Comparison of ENCODE assay signal across 13 cellular contexts in the genomic region with DNA sequence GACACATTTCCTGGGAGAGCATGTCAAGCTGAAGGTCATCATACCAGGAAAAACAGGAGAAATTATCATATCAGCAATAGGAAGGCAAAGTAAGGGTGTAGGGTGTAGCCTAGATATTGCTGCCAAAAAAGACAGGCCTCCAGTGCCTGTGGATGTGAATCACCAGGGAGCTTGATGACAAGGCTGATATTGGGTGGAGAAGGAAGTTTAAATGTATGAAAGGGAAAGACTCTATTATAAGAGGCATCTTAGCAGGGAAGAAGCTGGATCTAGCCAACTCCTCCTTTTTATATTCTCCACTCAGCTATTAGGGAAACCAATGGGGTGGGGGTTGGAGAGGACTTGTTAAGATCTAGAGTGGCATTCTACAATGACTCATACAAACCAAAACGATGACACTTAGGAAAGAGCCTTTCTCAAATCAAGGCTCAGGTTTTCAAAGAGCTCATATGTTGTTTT. TPM values are rescaled to one million over a fixed set of nuclear protein-coding genes. Genes with fewer than 3 reads are reported as not detected.
A peak's percentile ranks its signal among the peaks of the same experiment; 100 is the strongest.
DNase-seq lines count a peak whose midpoint lies in the region; ATAC-seq and TF ChIP-seq lines count a peak whose summit lies in the region.
"Had no signal": no experiment of that assay in that cellular context is flagged by ENCODE, and none has a peak within 500 bp of the region (broad histone marks: within the 10 kb centered on the region; RNA-seq: fewer than 3 reads in every experiment).

No MANE protein-coding gene starts in this region.

- H3K9ac ChIP-seq in mesenchymal stem cell (ENCODE audit: low read length): peak overlapping the region; percentile 16

- no peak overlapping the region for H2BK5ac ChIP-seq in mesenchymal stem cell (ENCODE audit: low read depth, low read length, poor library complexity, severe bottlenecking)

- no peak overlapping the region for H2AFZ ChIP-seq in mesenchymal stem cell (ENCODE audit: low read depth, low read length)
- H2AFZ ChIP-seq: GM23338 had no signal

- peak; percentile 29 for DNase-seq in COLO829 (ENCODE audit: low spot score)
- DNase-seq in HS-5 (ENCODE audit: low read depth): peak; percentile 77
- peak; percentile 85 for DNase-seq in astrocyte of the spinal cord (ENCODE audit: low read depth, low spot score)
- peak; percentile 73 for DNase-seq in mesenchymal stem cell
- DNase-seq in tibial nerve (ENCODE audit: low spot score in 2 of 2): no peak
- DNase-seq: NK-92 treated with Interleukin-12 subunit alpha and Interleukin-12 subunit beta, amount 100 ng/mL, for 24 hours had no signal

- no peak overlapping the region for H2AK5ac ChIP-seq in mesenchymal stem cell (ENCODE audit: low read length, severe bottlenecking)

- TF ChIP-seq POLR2A in tibial nerve (IDR thresholded peaks at IDR 0.05): no peak

- no peak overlapping the region for H2BK15ac ChIP-seq in mesenchymal stem cell (ENCODE audit: low read depth, poor library complexity, severe bottlenecking)

- no peak overlapping the region for H3K18ac ChIP-seq in mesenchymal stem cell (ENCODE audit: low read depth in 1 of 2, low read length in 2 of 2)

- H3K23ac ChIP-seq in mesenchymal stem cell (ENCODE audit: low read length in 2 of 2): no peak overlapping the region

- H3K27me3 ChIP-seq in mesenchymal stem cell (ENCODE audit: control insufficient read depth in 1 of 2, insufficient read depth in 1 of 2, low read length in 2 of 2) (no peaks in the 10 kb centered on the region), tibial nerve (no peaks in the 10 kb centered on the region)

- H2BK12ac ChIP-seq in mesenchymal stem cell (ENCODE audit: low read length in 2 of 2): no peak overlapping the region

- ATAC-seq in HG02571 (IDR thresholded peaks at IDR 0.05; ENCODE audit: unreplicated experiment) (no peak), GM21381 (IDR thresholded peaks at IDR 0.05; ENCODE audit: unreplicated experiment) (no peak), GM19397 (IDR thresholded peaks at IDR 0.05; ENCODE audit: unreplicated experiment) (no peak)
- ATAC-seq: GM23338; stimulated activated memory B cell treated with anti-CD40 and anti-IgM and Interleukin-4, amounts not matched to agents 10 μg/mL and 1 μg/mL and 100 μg/mL, for 72 hours had no signal

- no CpG with 5 or more reads among the region's 1 CpG for WGBS in mesenchymal stem cell
- 44 to 47% methylated on average over 1 of the region's 1 CpG for WGBS in tibial nerve, 2 donors

- no peak for TF ChIP-seq CTCF in astrocyte of the spinal cord (IDR thresholded peaks at IDR 0.05; ENCODE audit: low read depth, low read length)
- no peak for TF ChIP-seq CTCF in tibial nerve (IDR thresholded peaks at IDR 0.05)

- no peak overlapping the region for H3K4ac ChIP-seq in mesenchymal stem cell (ENCODE audit: low read depth in 1 of 2, low read length in 2 of 2)

- H3K9me3 ChIP-seq in mesenchymal stem cell (ENCODE audit: control insufficient read depth, low read length) (no peaks in the 10 kb centered on the region), tibial nerve (no peaks in the 10 kb centered on the region)

- H3K4me3 ChIP-seq in astrocyte of the spinal cord (ENCODE audit: low read depth, low read length): no peak overlapping the region
- no peak overlapping the region for H3K4me3 ChIP-seq in mesenchymal stem cell (ENCODE audit: insufficient read depth in 1 of 2, low read depth in 1 of 2, low read length in 2 of 2)
- H3K4me3 ChIP-seq in tibial nerve: no peak overlapping the region
- H3K4me3 ChIP-seq: cardiac muscle cell, GM23338 had no signal

- H3K79me1 ChIP-seq in mesenchymal stem cell (replicated peaks; ENCODE audit: low read length, poor library complexity, severe bottlenecking): no peaks in the 10 kb centered on the region

- H2BK120ac ChIP-seq in mesenchymal stem cell (ENCODE audit: low read depth, low read length): no peak overlapping the region

- H4K91ac ChIP-seq in mesenchymal stem cell (ENCODE audit: low read length): no peak overlapping the region

- no peaks in the 10 kb centered on the region for H3K36me3 ChIP-seq in mesenchymal stem cell (ENCODE audit: control insufficient read depth in 1 of 2, insufficient read depth in 2 of 2, low read depth in 1 of 2, low read length in 2 of 2)
- no peaks in the 10 kb centered on the region for H3K36me3 ChIP-seq in tibial nerve
- H3K36me3 ChIP-seq: cardiac muscle cell had no signal

- in situ Hi-C loops in astrocyte of the spinal cord (cut with HindIII; ENCODE audit: low sequenced_read_pairs): no loop called here

- H3K4me2 ChIP-seq in mesenchymal stem cell (ENCODE audit: low read length, poor library complexity, severe bottlenecking): no peak overlapping the region
- H3K4me2 ChIP-seq: GM23338 had no signal

- H3K14ac ChIP-seq in mesenchymal stem cell (ENCODE audit: low read length in 2 of 2): no peak overlapping the region

- H3K4me1 ChIP-seq in mesenchymal stem cell (ENCODE audit: control insufficient read depth, insufficient read depth, low read depth, low read length) (no peaks in the 10 kb centered on the region), tibial nerve (peaks cover 0 to 2% (median 0%) of the 10 kb centered on the region in 4 donors)

- H3K27ac ChIP-seq in mesenchymal stem cell (ENCODE audit: low read length, poor library complexity, severe bottlenecking) (no peak overlapping the region), tibial nerve (no peak overlapping the region)
- H3K27ac ChIP-seq: cardiac muscle cell had no signal

- TF ChIP-seq EP300 in tibial nerve (IDR thresholded peaks at IDR 0.05): no peak

- H4K8ac ChIP-seq in mesenchymal stem cell (ENCODE audit: low read length): no peak overlapping the region

RNA-seq across cellular contexts. Expression of gene TXNDC8, which starts 13.4 kb away (rescaled TPM):
- polyA plus RNA-seq in mesenchymal stem cell (2013, experiment 1 of 2): not detected
- polyA plus RNA-seq in mesenchymal stem cell (2013, experiment 2 of 2): not detected
- not detected for total RNA-seq in tibial nerve
- total RNA-seq: cardiac muscle cell, GM23338, pulmonary artery endothelial cell had no signal
- polyA plus RNA-seq: cardiac muscle cell, GM23338 had no signal

Comparison
In these comparisons a context has a peak if more than half of its experiments do, and no peak if none do; other contexts are left out.
1. DNase-seq: peak in COLO829 (single experiment), HS-5 (single experiment), astrocyte of the spinal cord (single experiment) and mesenchymal stem cell (single experiment); none in tibial nerve (0 of 2).